Comparison of ENCODE assay signal across 17 cellular contexts in the genomic region with DNA sequence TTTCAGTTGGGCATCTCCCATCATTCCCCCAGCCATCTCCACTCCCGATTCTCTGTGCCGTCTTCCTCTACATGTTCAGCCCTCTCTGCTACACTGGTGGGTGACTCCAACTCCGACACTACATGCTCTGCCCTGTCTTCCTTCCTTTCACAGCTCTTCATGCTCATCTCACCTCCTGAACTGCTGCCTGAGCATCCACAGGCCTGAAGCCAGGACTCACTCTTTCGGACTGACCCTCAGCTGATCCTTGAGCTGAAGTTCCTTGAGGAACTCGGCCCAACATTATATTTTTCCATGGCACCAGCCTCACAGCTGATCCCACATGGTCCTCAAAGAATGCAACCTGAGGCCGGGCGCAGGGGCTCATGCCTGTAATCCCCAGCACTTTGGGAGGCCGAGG.
DNase-seq lines count a peak whose midpoint lies in the region; ATAC-seq and TF ChIP-seq lines count a peak whose summit lies in the region.
"Had no signal": no experiment of that assay in that cellular context is flagged by ENCODE, and none has a peak within 500 bp of the region (broad histone marks: within the 10 kb centered on the region; RNA-seq: fewer than 3 reads in every experiment).

No MANE protein-coding gene starts in this region.

- no peaks in the 10 kb centered on the region for H3K27me3 Mint-ChIP-seq in CD14-positive monocyte (ENCODE audit: low read depth in 3 of 3)
- H3K27me3 Mint-ChIP-seq: CD4-positive, CD25-positive, alpha-beta regulatory T cell had no signal

- no peak for TF ChIP-seq EP300 in sigmoid colon (IDR thresholded peaks at IDR 0.05)

- H3K4ac ChIP-seq in neuronal stem cell (ENCODE audit: low read length) = no peak overlapping the region

- peak overlapping the region; percentile 38 for H2AK5ac ChIP-seq in neuronal stem cell (ENCODE audit: low read depth, low read length)

- DNase-seq in Peyer's patch (peak in 2 of 3 donors; percentile 15 to 17), neuronal stem cell (ENCODE audit: low spot score) (no peak), sigmoid colon (peak; percentile 32), CD14-positive monocyte (ENCODE audit: low spot score) (no peak), lower lobe of right lung (no peak), superior temporal gyrus (ENCODE audit: extremely low spot score) (no peak)
- DNase-seq: C1 segment of cervical spinal cord; Caco-2; CD4-positive, CD25-positive, alpha-beta regulatory T cell; CD8-positive, alpha-beta T cell; DMS153; DND-41; GM23248; H7; HCEC 1CT had no signal

- no peak overlapping the region for H3K4me2 ChIP-seq in neuronal stem cell (ENCODE audit: insufficient read depth, low read length, poor library complexity, severe bottlenecking)

- peak overlapping the region; percentile 11 for H2BK15ac ChIP-seq in neuronal stem cell (ENCODE audit: low read length)

- intact Hi-C loops in sigmoid colon (cut with DNase I) (no loop called here), CD14-positive monocyte (cut with micrococcal nuclease) (no loop called here), lower lobe of right lung (cut with DNase I) (no loop called here)

- no peak overlapping the region for H3K4me3 ChIP-seq in Peyer's patch
- peak overlapping the region; percentile 24; the same call in 1 of the 2 replicates for H3K4me3 ChIP-seq in iPS-18c (ENCODE audit: insufficient read depth, low read depth, low read length)
- peak overlapping the region in 1 of 2 donors; percentile 37 for H3K4me3 ChIP-seq in neuronal stem cell (ENCODE audit: low read length in 2 of 2)
- no peak overlapping the region for H3K4me3 ChIP-seq in sigmoid colon
- no peak overlapping the region for H3K4me3 ChIP-seq in lower lobe of right lung
- H3K4me3 ChIP-seq: GM23248 had no signal

- H3K4me3 Mint-ChIP-seq in CD14-positive monocyte = no peak overlapping the region
- H3K4me3 Mint-ChIP-seq: CD4-positive, CD25-positive, alpha-beta regulatory T cell; CD8-positive, alpha-beta T cell had no signal

- no peak overlapping the region for H3K9ac ChIP-seq in neuronal stem cell (ENCODE audit: low read depth, low read length, poor library complexity)
- H3K9ac ChIP-seq: GM23248 had no signal

- H2BK120ac ChIP-seq in neuronal stem cell (ENCODE audit: low read depth, low read length) = peak overlapping the region; percentile 14

- H3K4me1 Mint-ChIP-seq in CD14-positive monocyte = no peaks in the 10 kb centered on the region
- H3K4me1 Mint-ChIP-seq: CD4-positive, CD25-positive, alpha-beta regulatory T cell had no signal

- no peak overlapping the region for H3K23ac ChIP-seq in neuronal stem cell (ENCODE audit: low read depth, low read length, poor library complexity)

- H3K27ac ChIP-seq in Peyer's patch (no peak overlapping the region), neuronal stem cell (replicated peaks; ENCODE audit: low read length) (no peak overlapping the region), sigmoid colon (no peak overlapping the region), lower lobe of right lung (no peak overlapping the region)
- H3K27ac ChIP-seq: GM23248 had no signal

- TF ChIP-seq POLR2A in Peyer's patch (IDR thresholded peaks at IDR 0.05) (no peak), sigmoid colon (IDR thresholded peaks at IDR 0.05) (no peak)

- H3K9me3 Mint-ChIP-seq in CD14-positive monocyte = no peaks in the 10 kb centered on the region
- H3K9me3 Mint-ChIP-seq: CD8-positive, alpha-beta T cell had no signal

- H3K79me1 ChIP-seq in neuronal stem cell (ENCODE audit: low read depth, low read length) = no peaks in the 10 kb centered on the region

- H3K27me3 ChIP-seq in Peyer's patch (no peaks in the 10 kb centered on the region), neuronal stem cell (ENCODE audit: control insufficient read depth in 3 of 3, insufficient read depth in 3 of 3, low read depth in 1 of 3, low read length in 3 of 3) (peaks cover 0 to 4% (median 0%) of the 10 kb centered on the region in 3 experiments), sigmoid colon (no peaks in the 10 kb centered on the region), lower lobe of right lung (ENCODE audit: low read depth) (no peaks in the 10 kb centered on the region)

- H4K8ac ChIP-seq in neuronal stem cell (ENCODE audit: low read depth, low read length) = no peak overlapping the region

- H2BK5ac ChIP-seq in neuronal stem cell (ENCODE audit: low read length) = no peak overlapping the region

- WGBS in neuronal stem cell (ENCODE audit: extremely low coverage in 2 of 2, insufficient read length in 2 of 2, insufficient replicate concordance in 1 of 2), 2 donors = no CpG with 5 or more reads among the region's 8 CpGs
- 88 to 90% methylated on average over 8 of the region's 8 CpGs for WGBS in sigmoid colon, 2 donors

- H3K36me3 ChIP-seq in Peyer's patch (no peaks in the 10 kb centered on the region), neuronal stem cell (replicated peaks in 1 of 2; ENCODE audit: control insufficient read depth in 2 of 2, insufficient read depth in 2 of 2, low read length in 2 of 2) (no peaks in the 10 kb centered on the region), sigmoid colon (no peaks in the 10 kb centered on the region), lower lobe of right lung (no peaks in the 10 kb centered on the region)

- no peak overlapping the region for H3K27ac Mint-ChIP-seq in CD14-positive monocyte
- H3K27ac Mint-ChIP-seq: CD4-positive, CD25-positive, alpha-beta regulatory T cell; CD8-positive, alpha-beta T cell had no signal

- no peak overlapping the region for H3K14ac ChIP-seq in neuronal stem cell (ENCODE audit: low read length)

- no peak for TF ChIP-seq CTCF in Peyer's patch (IDR thresholded peaks at IDR 0.05)
- no peak for TF ChIP-seq CTCF in sigmoid colon (IDR thresholded peaks at IDR 0.05)
- no peak for TF ChIP-seq CTCF in CD14-positive monocyte (IDR thresholded peaks at IDR 0.05)
- no peak for TF ChIP-seq CTCF in lower lobe of right lung (IDR thresholded peaks at IDR 0.05)

- ATAC-seq in HG02798 (IDR thresholded peaks at IDR 0.05; ENCODE audit: poor library complexity, unreplicated experiment) (no peak), lower lobe of right lung (no peak)
- ATAC-seq: CD8-positive, alpha-beta T cell had no signal

- H2BK12ac ChIP-seq in neuronal stem cell (ENCODE audit: low read length) = no peak overlapping the region

- H3K36me3 Mint-ChIP-seq in CD14-positive monocyte = no peaks in the 10 kb centered on the region
- H3K36me3 Mint-ChIP-seq: CD4-positive, CD25-positive, alpha-beta regulatory T cell; CD8-positive, alpha-beta T cell had no signal

- peak overlapping the region; percentile 65 for H3K18ac ChIP-seq in neuronal stem cell (ENCODE audit: low read length)

- no peak overlapping the region for H2AFZ ChIP-seq in neuronal stem cell (ENCODE audit: low read length)
- H2AFZ ChIP-seq: GM23248 had no signal

- H3K4me1 ChIP-seq in Peyer's patch (no peaks in the 10 kb centered on the region), neuronal stem cell (ENCODE audit: control insufficient read depth in 2 of 2, insufficient read depth in 1 of 2, low read depth in 1 of 2, low read length in 2 of 2) (peaks cover 0 to 24% of the 10 kb centered on the region in 2 donors), sigmoid colon (peaks cover 0 to 4% (median under 1%) of the 10 kb centered on the region in 4 donors), lower lobe of right lung (no peaks in the 10 kb centered on the region)
- H3K4me1 ChIP-seq: Caco-2 had no signal

- no peak overlapping the region for H4K91ac ChIP-seq in neuronal stem cell (ENCODE audit: low read depth, low read length, poor library complexity)

- H3K9me3 ChIP-seq in Peyer's patch (peaks cover 0 to 4% (median 0%) of the 10 kb centered on the region in 4 donors), iPS-18c (ENCODE audit: control insufficient read depth, insufficient read depth, low read length) (peaks cover 45% of the 10 kb centered on the region), neuronal stem cell (replicated peaks in 1 of 2; ENCODE audit: control insufficient read depth in 2 of 2, insufficient read depth in 1 of 2, low read depth in 1 of 2, low read length in 2 of 2) (peaks cover 0 to 5% of the 10 kb centered on the region in 2 donors), sigmoid colon (no peaks in the 10 kb centered on the region), lower lobe of right lung (no peaks in the 10 kb centered on the region)
- H3K9me3 ChIP-seq: Caco-2 had no signal

Comparison
In these comparisons a context has a peak if more than half of its experiments do, and no peak if none do; other contexts are left out.
1. DNase-seq: peak in Peyer's patch (2 of 3) and sigmoid colon (single experiment); none in neuronal stem cell (single experiment), CD14-positive monocyte (single experiment), lower lobe of right lung (single experiment) and superior temporal gyrus (single experiment).